1 cellular context compared by ENCODE assay signal in the genomic region with DNA sequence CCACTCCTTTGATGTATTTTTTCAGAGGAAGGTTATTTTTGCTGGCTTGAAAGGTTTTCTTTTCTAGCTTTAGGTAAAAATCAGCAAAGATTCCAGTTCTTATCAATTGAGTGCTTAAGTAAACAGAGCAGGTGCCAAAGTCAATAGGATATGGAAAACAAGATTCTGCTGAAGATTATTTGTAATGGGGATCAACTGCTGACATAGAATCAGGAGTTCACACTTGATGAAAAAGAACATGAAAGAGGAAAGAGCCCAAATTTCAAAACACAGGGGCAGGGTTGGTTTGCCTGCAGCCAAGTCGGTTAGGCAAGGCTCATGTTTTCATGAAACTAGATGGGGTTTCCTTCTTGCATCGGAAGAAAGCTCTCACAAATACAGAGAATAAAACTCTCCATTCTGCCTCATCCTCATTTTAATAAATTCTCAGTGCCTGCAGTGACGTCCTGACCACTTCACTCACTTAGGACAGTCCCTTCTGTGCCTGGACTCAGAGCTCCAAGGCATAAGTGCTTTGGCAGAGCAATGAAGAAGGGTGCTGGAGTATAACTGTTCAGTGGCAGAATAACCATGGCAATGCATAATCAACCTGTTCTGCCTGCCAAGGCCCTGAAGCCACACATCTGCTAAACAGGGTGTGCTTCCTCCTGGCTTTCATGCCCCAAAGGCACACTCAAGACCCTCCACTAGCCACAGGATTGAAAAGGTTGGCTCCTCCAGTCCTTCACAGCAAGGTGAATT.
TF ChIP-seq lines count a peak whose summit lies in the region.

No MANE protein-coding gene starts in this region.

TF ChIP-seq in HEK293, 187 proteins besides CTCF, POLR2A, EP300 and RAD21 (continued from another document):
- TF ChIP-seq, protein P1, sequence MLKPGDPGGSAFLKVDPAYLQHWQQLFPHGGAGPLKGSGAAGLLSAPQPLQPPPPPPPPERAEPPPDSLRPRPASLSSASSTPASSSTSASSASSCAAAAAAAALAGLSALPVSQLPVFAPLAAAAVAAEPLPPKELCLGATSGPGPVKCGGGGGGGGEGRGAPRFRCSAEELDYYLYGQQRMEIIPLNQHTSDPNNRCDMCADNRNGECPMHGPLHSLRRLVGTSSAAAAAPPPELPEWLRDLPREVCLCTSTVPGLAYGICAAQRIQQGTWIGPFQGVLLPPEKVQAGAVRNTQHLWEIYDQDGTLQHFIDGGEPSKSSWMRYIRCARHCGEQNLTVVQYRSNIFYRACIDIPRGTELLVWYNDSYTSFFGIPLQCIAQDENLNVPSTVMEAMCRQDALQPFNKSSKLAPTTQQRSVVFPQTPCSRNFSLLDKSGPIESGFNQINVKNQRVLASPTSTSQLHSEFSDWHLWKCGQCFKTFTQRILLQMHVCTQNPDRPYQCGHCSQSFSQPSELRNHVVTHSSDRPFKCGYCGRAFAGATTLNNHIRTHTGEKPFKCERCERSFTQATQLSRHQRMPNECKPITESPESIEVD (tag by site-specific recombination; IDR thresholded peaks at IDR 0.05), result peak; percentile 64
- TF ChIP-seq ZNF600 (tag by site-specific recombination; IDR thresholded peaks at IDR 0.05) (0 out of 2 replicates have a peak, but pooled peaks have one; percentile 28), ZNF473 (tag by site-specific recombination; IDR thresholded peaks at IDR 0.05) (no peak)
